Comparison of ENCODE assay signal across 8 cellular contexts in the genomic region with DNA sequence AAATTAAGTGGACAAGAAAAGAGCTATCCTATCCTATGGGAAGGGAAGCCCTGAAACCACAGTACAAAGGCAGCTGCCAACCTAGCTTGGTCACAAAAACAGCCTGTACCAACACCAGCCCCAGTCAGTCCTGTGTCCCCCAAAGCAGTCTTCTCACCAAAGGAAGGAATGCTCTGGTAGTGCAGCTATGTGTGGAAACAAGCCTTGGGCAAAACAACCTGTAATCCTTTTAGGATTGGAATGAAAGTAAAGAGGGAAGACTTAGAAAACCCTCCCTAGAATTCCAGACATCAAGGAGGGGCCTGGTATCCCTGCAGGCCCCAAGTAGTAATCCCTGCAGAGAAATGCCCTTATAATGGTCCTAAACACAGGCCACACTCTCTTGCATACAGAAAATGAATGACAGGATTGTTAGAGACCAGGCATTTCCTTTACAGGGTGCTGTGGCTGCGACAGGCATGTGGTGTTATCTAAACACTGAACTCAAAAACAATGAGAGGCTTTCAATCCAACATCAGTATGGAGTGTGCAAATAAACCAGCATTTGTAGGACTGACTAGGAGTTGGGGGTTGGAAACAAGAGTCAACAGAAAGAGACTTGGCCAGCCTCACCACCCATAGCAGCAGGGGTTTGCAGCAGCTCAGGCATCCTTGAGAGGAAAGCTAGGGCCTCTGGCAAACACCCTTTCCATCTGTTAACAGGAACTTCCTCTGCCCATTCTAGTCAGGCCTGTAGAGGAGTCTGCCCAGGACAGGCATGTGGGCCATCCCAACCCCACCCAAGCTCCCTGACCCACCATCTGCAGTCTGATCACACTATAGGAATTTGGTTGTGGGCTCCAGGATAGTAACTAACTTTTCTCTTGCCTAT. TPM values are rescaled to one million over a fixed set of nuclear protein-coding genes. Genes with fewer than 3 reads are reported as not detected.
DNase-seq lines count a peak whose midpoint lies in the region; ATAC-seq lines count a peak whose summit lies in the region.

No MANE protein-coding gene starts in this region.

- no peak for ATAC-seq in GM18498 (IDR thresholded peaks at IDR 0.05; ENCODE audit: unreplicated experiment)

- DNase-seq in C1 segment of cervical spinal cord (lab: John Stamatoyannopoulos, UW) (peak in 11 of 14 donors; percentile 3 to 47 (median 22)), LHCN-M2 (ENCODE audit: low read depth) (peak; percentile 39), cerebellar cortex (ENCODE audit: low spot score) (peak; percentile 65), midbrain (lab: John Stamatoyannopoulos, UW) (peak; percentile 79), HUDEP-2 (lab: John Stamatoyannopoulos, UW; ENCODE audit: unreplicated experiment in 76 of 76) (no peak), MV-4-11 (lab: John Stamatoyannopoulos, UW) (no peak), ureter (ENCODE audit: low spot score) (no peak)

RNA-seq across cellular contexts. Expression of a gene that starts 59.1 kb away (rescaled TPM):
- total RNA-seq in LHCN-M2 (2014; rRNA removed) (12.9 and 19.6 TPM in 2 replicates), ureter (58.6 TPM)
- polyA plus RNA-seq in LHCN-M2 (2012): 15.3 TPM

Comparison
In these comparisons a context has a peak if more than half of its experiments do, and no peak if none do; other contexts are left out.
1. DNase-seq: peak in C1 segment of cervical spinal cord (11 of 14), LHCN-M2 (single experiment), cerebellar cortex (single experiment) and midbrain (single experiment); none in HUDEP-2 (0 of 76), MV-4-11 (single experiment) and ureter (single experiment).